In the genomic region with DNA sequence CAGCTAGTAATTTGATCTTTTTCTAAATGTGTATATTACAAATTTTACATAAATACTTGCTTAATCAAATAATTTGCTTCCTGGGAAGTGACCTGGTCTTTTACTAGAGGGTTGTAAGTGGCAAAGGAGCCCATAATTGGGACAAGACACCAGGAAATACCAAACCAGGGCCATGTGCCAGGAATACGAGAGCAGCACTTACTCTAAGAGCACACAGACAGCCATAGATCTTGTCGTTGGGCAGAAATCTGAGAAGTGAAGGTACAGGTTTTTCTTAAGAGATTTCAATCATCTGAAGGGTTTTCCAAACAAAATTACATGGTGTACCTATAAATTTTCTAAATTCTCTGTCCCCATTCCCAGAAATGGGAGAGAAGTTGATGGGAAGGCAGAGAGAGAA, we compare ENCODE assay signal across 24 cellular contexts.
"Had no signal": no experiment of that assay in that cellular context is flagged by ENCODE, and none has a peak within 500 bp of the region (broad histone marks: within the 10 kb centered on the region; RNA-seq: fewer than 3 reads in every experiment).

No MANE protein-coding gene starts in this region.

- H3K27ac Mint-ChIP-seq: effector memory CD8-positive, alpha-beta T cell; mesothelial cell of epicardium; naive B cell; natural killer cell treated with Interleukin-12 subunit alpha and Interleukin-12 subunit beta and Interleukin-15 and Interleukin-18, amount 100 ng/mL, for 72 hours; stimulated activated effector memory CD8-positive, alpha-beta T cell treated with anti-CD3 and anti-CD28 coated beads, Interleukin-12 subunit alpha, Interleukin-12 subunit beta, amount 100 ng/mL, for 72 hours had no signal

- H3K4me1 ChIP-seq: esophagus squamous epithelium, psoas muscle, stomach, thyroid gland, vagina had no signal

- H3K36me3 Mint-ChIP-seq: mesothelial cell of epicardium; naive B cell; natural killer cell treated with Interleukin-12 subunit alpha and Interleukin-12 subunit beta and Interleukin-15 and Interleukin-18, amount 100 ng/mL, for 72 hours; stimulated activated effector memory CD8-positive, alpha-beta T cell treated with anti-CD3 and anti-CD28 coated beads, Interleukin-12 subunit alpha, Interleukin-12 subunit beta, amount 100 ng/mL, for 72 hours had no signal

- H3K36me3 ChIP-seq: esophagus squamous epithelium, sigmoid colon, stomach, thyroid gland, vagina had no signal

- H3K4me3 Mint-ChIP-seq: effector memory CD8-positive, alpha-beta T cell; mesothelial cell of epicardium; naive B cell; natural killer cell treated with Interleukin-12 subunit alpha and Interleukin-12 subunit beta and Interleukin-15 and Interleukin-18, amount 100 ng/mL, for 72 hours; stimulated activated effector memory CD8-positive, alpha-beta T cell treated with anti-CD3 and anti-CD28 coated beads, Interleukin-12 subunit alpha, Interleukin-12 subunit beta, amount 100 ng/mL, for 72 hours had no signal

- H3K4me3 ChIP-seq: esophagus squamous epithelium, mucosa of descending colon, psoas muscle, sigmoid colon, stomach, thyroid gland, vagina had no signal

- H3K9me3 ChIP-seq: esophagus squamous epithelium, mucosa of descending colon, psoas muscle, sigmoid colon, stomach, thyroid gland, vagina had no signal

- H3K4me1 Mint-ChIP-seq: naive B cell; stimulated activated effector memory CD8-positive, alpha-beta T cell treated with anti-CD3 and anti-CD28 coated beads, Interleukin-12 subunit alpha, Interleukin-12 subunit beta, amount 100 ng/mL, for 72 hours had no signal

- DNase-seq: cortex of kidney; effector memory CD8-positive, alpha-beta T cell; erythroblast; esophagus squamous epithelium; foreskin melanocyte; mesenchymal stem cell; mucosa of descending colon; naive B cell; nucleus accumbens; posterior cingulate gyrus; psoas muscle; right cardiac atrium; sigmoid colon; stimulated activated CD4-positive, alpha-beta T cell treated with anti-CD3 and anti-CD28 coated beads, Interleukin-2, amount 100 ng/mL, for 24 hours; stimulated activated CD4-positive, alpha-beta T cell treated with anti-CD3 and anti-CD28 coated beads, Interleukin-4, amount 100 ng/mL, for 24 hours; stimulated activated naive CD4-positive, alpha-beta T cell treated with Interleukin-2 at 50 U/mL for 16 hours; stomach; thyroid gland; trophoblast cell had no signal

- H3K27me3 ChIP-seq: esophagus squamous epithelium, sigmoid colon, stomach, thyroid gland, vagina had no signal

- ATAC-seq: effector memory CD8-positive, alpha-beta T cell; left lobe of liver; mucosa of descending colon; natural killer cell treated with Interleukin-12 subunit alpha and Interleukin-12 subunit beta and Interleukin-15 and Interleukin-18, amount 100 ng/mL, for 72 hours; psoas muscle; right cardiac atrium; stimulated activated effector memory CD8-positive, alpha-beta T cell treated with anti-CD3 and anti-CD28 coated beads, Interleukin-12 subunit alpha, Interleukin-12 subunit beta, amount 100 ng/mL, for 72 hours had no signal

- H3K9me3 Mint-ChIP-seq: effector memory CD8-positive, alpha-beta T cell; natural killer cell treated with Interleukin-12 subunit alpha and Interleukin-12 subunit beta and Interleukin-15 and Interleukin-18, amount 100 ng/mL, for 72 hours; stimulated activated effector memory CD8-positive, alpha-beta T cell treated with anti-CD3 and anti-CD28 coated beads, Interleukin-12 subunit alpha, Interleukin-12 subunit beta, amount 100 ng/mL, for 72 hours had no signal

- H3K27ac ChIP-seq: esophagus squamous epithelium, psoas muscle, sigmoid colon, stomach, thyroid gland, vagina had no signal
